ENCODE assay signal across 8 cellular contexts in the genomic region with DNA sequence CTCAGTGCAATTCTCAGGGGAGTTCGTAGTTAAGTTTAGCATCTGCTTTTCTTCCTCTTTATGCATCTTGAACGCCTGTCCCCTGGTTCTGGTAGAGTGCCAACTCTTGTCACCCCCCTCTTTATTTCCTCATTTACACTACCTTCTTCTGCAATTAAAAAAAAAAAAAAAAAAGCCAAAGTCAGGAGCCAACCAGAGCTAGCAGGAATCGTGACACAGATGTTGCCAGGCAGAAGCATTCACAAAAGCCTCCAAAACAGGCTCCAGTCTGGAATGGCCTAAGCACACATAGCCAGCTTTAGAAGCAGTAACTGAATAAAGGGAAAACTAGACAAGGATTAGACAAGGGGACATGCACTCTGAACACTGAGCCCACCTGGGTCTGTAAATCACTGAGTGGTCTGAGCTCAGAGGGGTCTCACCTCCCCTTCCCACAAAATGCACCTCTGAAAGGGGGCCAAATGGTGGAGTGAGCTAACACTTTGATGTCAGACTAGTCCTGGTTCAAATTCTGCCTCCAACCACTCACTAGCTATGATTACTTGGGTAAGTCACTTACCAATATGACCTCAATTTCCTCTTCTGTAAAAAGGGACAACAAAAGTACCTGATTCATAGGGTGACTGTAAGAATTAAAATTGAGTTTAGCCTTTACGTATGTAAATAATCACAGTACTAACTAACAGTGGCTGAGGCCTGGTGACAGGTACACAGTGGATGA. TPM values are rescaled to one million over a fixed set of nuclear protein-coding genes. Genes with fewer than 3 reads are reported as not detected.
A peak's percentile ranks its signal among the peaks of the same experiment; 100 is the strongest.
DNase-seq lines count a peak whose midpoint lies in the region; ATAC-seq and TF ChIP-seq lines count a peak whose summit lies in the region.

No MANE protein-coding gene starts in this region.

- peak overlapping the region; percentile 99 for H3K27ac Mint-ChIP-seq in activated CD8-positive, alpha-beta T cell treated with anti-CD3 and anti-CD28 coated beads for 36 hours

- no peak for TF ChIP-seq CTCF in HEK293 (tag by site-specific recombination; IDR thresholded peaks at IDR 0.05)
- TF ChIP-seq CTCF in activated CD8-positive, alpha-beta T cell treated with anti-CD3 and anti-CD28 coated beads for 36 hours (IDR thresholded peaks at IDR 0.05), result no peak
- TF ChIP-seq CTCF in esophagus muscularis mucosa (IDR thresholded peaks at IDR 0.05), result no peak
- no peak for TF ChIP-seq CTCF in transverse colon (IDR thresholded peaks at IDR 0.05)

- no peaks in the 10 kb centered on the region for H3K9me3 ChIP-seq in BLaER1 treated with 17β-estradiol and CSF1 and Interleukin-3, amounts not matched to agents 10 nM and 100 nM (replicated peaks in 1 of 11)
- no peaks in the 10 kb centered on the region for H3K9me3 ChIP-seq in HEK293 (ENCODE audit: control insufficient read depth, insufficient read depth, low read depth, low read length)
- no peaks in the 10 kb centered on the region for H3K9me3 ChIP-seq in esophagus muscularis mucosa
- no peaks in the 10 kb centered on the region for H3K9me3 ChIP-seq in mucosa of stomach (ENCODE audit: control insufficient read depth, low read length)
- H3K9me3 ChIP-seq in transverse colon, result no peaks in the 10 kb centered on the region

- whole genome bisulfite sequencing in esophagus muscularis mucosa, result 16% methylated on average over 4 of the region's 4 CpGs
- WGBS in transverse colon (ENCODE audit: low coverage in 1 of 2), 2 donors, result 16 to 30% methylated on average over 4 of the region's 4 CpGs

- peak; percentile 11 for ATAC-seq in activated CD8-positive, alpha-beta T cell treated with anti-CD3 and anti-CD28 coated beads for 36 hours
- no peak for ATAC-seq in GM18858 (IDR thresholded peaks at IDR 0.05; ENCODE audit: unreplicated experiment)

- POLR2A ChIA-PET in HEK293 (lab: Yijun Ruan, JAX), result interaction anchor here (0.6 to 1.3 kb wide), 6 partner anchors 9 to 450 kb away, joined by 3 to 6 read pairs (median 4); a partner anchor contains a TSS
- POLR2A ChIA-PET in activated CD8-positive, alpha-beta T cell treated with anti-CD3 and anti-CD28 coated beads for 36 hours (lab: Charles Lee), result interaction anchor here (0.9 to 5.2 kb wide), 11 partner anchors 10 to 43 kb away, joined by 3 to 57 read pairs (median 5); a partner anchor contains a TSS

- CTCF ChIA-PET in HEK293 (lab: Yijun Ruan, JAX), result interaction anchor here (0.6 to 2.3 kb wide), 5 partner anchors 16 to 529 kb away, joined by 3 to 7 read pairs (median 3); no protein-coding TSS in a partner anchor
- CTCF ChIA-PET in activated CD8-positive, alpha-beta T cell treated with anti-CD3 and anti-CD28 coated beads for 36 hours (lab: Charles Lee), result interaction anchor here (0.8 to 4.3 kb wide), 8 partner anchors 12 to 290 kb away, joined by 3 to 40 read pairs (median 3); a partner anchor contains a TSS

- peaks cover 32 to 43% (median 39%) of the 10 kb centered on the region in 11 experiments for H3K36me3 ChIP-seq in BLaER1 treated with 17β-estradiol and CSF1 and Interleukin-3, amounts not matched to agents 10 nM and 100 nM
- H3K36me3 ChIP-seq in HEK293 (ENCODE audit: control insufficient read depth in 2 of 2, insufficient read depth in 1 of 2, low read length in 2 of 2), result no peaks in the 10 kb centered on the region
- H3K36me3 ChIP-seq in esophagus muscularis mucosa, result peaks cover 0 to 13% (median 5%) of the 10 kb centered on the region in 4 donors
- peaks cover 4% of the 10 kb centered on the region for H3K36me3 ChIP-seq in mucosa of stomach (ENCODE audit: control insufficient read depth, insufficient read depth, low read length)
- no peaks in the 10 kb centered on the region for H3K36me3 ChIP-seq in transverse colon

- TF ChIP-seq EP300 in esophagus muscularis mucosa (IDR thresholded peaks at IDR 0.05) (no peak), transverse colon (IDR thresholded peaks at IDR 0.05; ENCODE audit: low read depth) (no peak)

- peaks cover 28 to 65% (median 52%) of the 10 kb centered on the region in 11 experiments; a peak in 20 of 22 replicates for H4K20me1 ChIP-seq in BLaER1 treated with 17β-estradiol and CSF1 and Interleukin-3, amounts not matched to agents 10 nM and 100 nM

- H3K4me3 ChIP-seq in BLaER1 treated with 17β-estradiol and CSF1 and Interleukin-3, amounts not matched to agents 10 nM and 100 nM, result peak overlapping the region; percentile 65 to 90 (median 86)
- H3K4me3 ChIP-seq in HEK293 (ENCODE audit: low read depth, low read length) (no peak overlapping the region), esophagus muscularis mucosa (peak overlapping the region; percentile 47 to 64 (median 50)), mucosa of stomach (ENCODE audit: low read length) (peak overlapping the region; percentile 20), transverse colon (peak overlapping the region in 1 of 4 donors; percentile 64)

- peaks cover 39% of the 10 kb centered on the region for H3K4me1 Mint-ChIP-seq in activated CD8-positive, alpha-beta T cell treated with anti-CD3 and anti-CD28 coated beads for 36 hours (ENCODE audit: low read depth)

- TF ChIP-seq POLR2A in esophagus muscularis mucosa (IDR thresholded peaks at IDR 0.05; ENCODE audit: low read depth) (no peak), transverse colon (IDR thresholded peaks at IDR 0.05) (no peak)

- H3K9ac ChIP-seq in BLaER1 treated with 17β-estradiol and CSF1 and Interleukin-3, amounts not matched to agents 10 nM and 100 nM, result peak overlapping the region; percentile 85 to 97 (median 94)
- peak overlapping the region; percentile 83 for H3K9ac ChIP-seq in mucosa of stomach (ENCODE audit: low read length)

- H3K4me1 ChIP-seq in BLaER1 treated with 17β-estradiol and CSF1 and Interleukin-3, amounts not matched to agents 10 nM and 100 nM, result peaks cover 57 to 83% (median 65%) of the 10 kb centered on the region in 10 experiments
- H3K4me1 ChIP-seq in HEK293 (ENCODE audit: control insufficient read depth, insufficient read depth, low read length), result peaks cover 3% of the 10 kb centered on the region; the same call in 1 of the 2 replicates
- H3K4me1 ChIP-seq in esophagus muscularis mucosa, result peaks cover 34 to 50% (median 38%) of the 10 kb centered on the region in 4 donors
- H3K4me1 ChIP-seq in mucosa of stomach (ENCODE audit: control insufficient read depth, insufficient read depth, low read length), result peaks cover 29% of the 10 kb centered on the region
- H3K4me1 ChIP-seq in transverse colon, result peaks cover 14 to 29% (median 16%) of the 10 kb centered on the region in 4 donors

- peak; percentile 86 for DNase-seq in NCI-H69 (lab: John Stamatoyannopoulos, UW)
- peak; percentile 64 for DNase-seq in activated CD8-positive, alpha-beta T cell treated with anti-CD3 and anti-CD28 coated beads for 36 hours
- no peak for DNase-seq in esophagus muscularis mucosa (ENCODE audit: extremely low spot score)
- DNase-seq in transverse colon, result peak; percentile 81

- H3K9me3 Mint-ChIP-seq in activated CD8-positive, alpha-beta T cell treated with anti-CD3 and anti-CD28 coated beads for 36 hours, result no peaks in the 10 kb centered on the region

- in situ Hi-C loops in transverse colon (cut with MboI; ENCODE audit: low pct_ligation_motif_present in 1 of 4, low pct_unique_long_range_greater_than_20kb in 1 of 4, low sequenced_read_pairs in 3 of 4), result no loop called here

- no peaks in the 10 kb centered on the region for H3K27me3 ChIP-seq in BLaER1 treated with 17β-estradiol and CSF1 and Interleukin-3, amounts not matched to agents 10 nM and 100 nM
- H3K27me3 ChIP-seq in esophagus muscularis mucosa (no peaks in the 10 kb centered on the region), mucosa of stomach (ENCODE audit: control insufficient read depth, insufficient read depth, low read length) (no peaks in the 10 kb centered on the region), transverse colon (no peaks in the 10 kb centered on the region)

- H3K4me2 ChIP-seq in BLaER1 treated with 17β-estradiol and CSF1 and Interleukin-3, amounts not matched to agents 10 nM and 100 nM, result peak overlapping the region; percentile 83 to 99 (median 96)

- intact Hi-C loops in activated CD8-positive, alpha-beta T cell treated with anti-CD3 and anti-CD28 coated beads for 36 hours (cut with micrococcal nuclease), result no loop called here
- intact Hi-C loops in esophagus muscularis mucosa (cut with DNase I), result no loop called here
- intact Hi-C loops in transverse colon (cut with DNase I; ENCODE audit: low total_unique reads), result no loop called here

- H3K27me3 Mint-ChIP-seq in activated CD8-positive, alpha-beta T cell treated with anti-CD3 and anti-CD28 coated beads for 36 hours, result no peaks in the 10 kb centered on the region

- H3K36me3 Mint-ChIP-seq in activated CD8-positive, alpha-beta T cell treated with anti-CD3 and anti-CD28 coated beads for 36 hours (ENCODE audit: low read depth), result peaks cover 24% of the 10 kb centered on the region

- peak overlapping the region; percentile 97 for H3K4me3 Mint-ChIP-seq in activated CD8-positive, alpha-beta T cell treated with anti-CD3 and anti-CD28 coated beads for 36 hours

- H3K27ac ChIP-seq in BLaER1 treated with 17β-estradiol and CSF1 and Interleukin-3, amounts not matched to agents 10 nM and 100 nM, result peak overlapping the region; percentile 90 to 98 (median 94)
- H3K27ac ChIP-seq in HEK293 (ENCODE audit: extremely low read depth, low read depth, low read length) (no peak overlapping the region; the same call in 1 of the 2 replicates), esophagus muscularis mucosa (replicated peaks in 1 of 4) (peak overlapping the region; percentile 75 to 85 (median 81)), transverse colon (peak overlapping the region; percentile 87 to 89 (median 87))

RNA-seq across cellular contexts. Expression of a gene that starts 2.0 kb away (rescaled TPM):
- 100 to 1,000 TPM; 277 to 282 TPM for total RNA-seq in activated CD8-positive, alpha-beta T cell treated with anti-CD3 and anti-CD28 coated beads for 36 hours
- total RNA-seq in esophagus muscularis mucosa (100 to 1,000 TPM; 270 to 595 (median 555) TPM), transverse colon (100 to 1,000 TPM in 3 of 4 donors, 10 to 100 TPM in 1; 54.3 to 451 (median 259) TPM)

RNA-seq across cellular contexts. Expression of a gene that starts 38.9 kb away (rescaled TPM):
- total RNA-seq in activated CD8-positive, alpha-beta T cell treated with anti-CD3 and anti-CD28 coated beads for 36 hours, result 1,000 to 10,000 TPM; 3,542 to 3,651 TPM
- 1,000 to 10,000 TPM; 1,492 to 3,727 (median 2,626) TPM for total RNA-seq in esophagus muscularis mucosa
- 1,000 to 10,000 TPM; 1,179 to 2,387 (median 1,878) TPM for total RNA-seq in transverse colon

RNA-seq across cellular contexts. Expression of a gene that starts 53.2 kb away (rescaled TPM):
- total RNA-seq in activated CD8-positive, alpha-beta T cell treated with anti-CD3 and anti-CD28 coated beads for 36 hours, result 100 to 1,000 TPM; 114 to 117 TPM
- total RNA-seq in esophagus muscularis mucosa (10 to 100 TPM; 27.4 to 46.0 (median 36.3) TPM), transverse colon (10 to 100 TPM; 12.0 to 87.2 (median 31.3) TPM)
